ENCODE assay signal across 14 cellular contexts in genomic region chr2:75587954-75588587, GRCh38. TPM values are rescaled to one million over a fixed set of nuclear protein-coding genes. Genes with fewer than 3 reads are reported as not detected.
A peak's percentile ranks its signal among the peaks of the same experiment; 100 is the strongest.
DNase-seq lines count a peak whose midpoint lies in the region; TF ChIP-seq lines count a peak whose summit lies in the region.
"Had no signal": no experiment of that assay in that cellular context is flagged by ENCODE, and none has a peak within 500 bp of the region (broad histone marks: within the 10 kb centered on the region; RNA-seq: fewer than 3 reads in every experiment).

No MANE protein-coding gene starts in this region.

- peak overlapping the region; percentile 34 for H3K4me3 ChIP-seq in WI38 (ENCODE audit: low read depth, low read length)

- TF ChIP-seq CTCF in WI38 (IDR thresholded peaks at IDR 0.05; ENCODE audit: low read depth, low read length), result no peak

- DNase-seq in AG20443 (ENCODE audit: low spot score) (peak; percentile 63), HT1080 (ENCODE audit: low read depth) (peak; percentile 95), iris pigment epithelial cell (ENCODE audit: low read depth) (peak; percentile 90), middle frontal gyrus (ENCODE audit: extremely low spot score, low spot score) (no peak), NCI-H526 (lab: John Stamatoyannopoulos, UW) (no peak), Kasumi-1 (lab: John Stamatoyannopoulos, UW) (no peak), foreskin melanocyte (no peak)
- DNase-seq: activated CD4-positive, alpha-beta memory T cell treated with anti-CD3 and anti-CD28 coated beads for 36 hours; CD8-positive, alpha-beta T cell; NCI-H82; stimulated activated naive CD4-positive, alpha-beta T cell treated with Interleukin-2 at 50 U/mL for 16 hours had no signal

RNA-seq across cellular contexts. Expression of gene EVA1A, which starts 27.3 kb away (rescaled TPM):
- total RNA-seq in HT1080 (2014; rRNA removed; shearing (Covaris generic)), result 142 and 177 TPM in 2 replicates
- polyA plus RNA-seq in HT1080 (2015; cell fraction: cytosol; rRNA removed), result 83.5 and 95.7 TPM in 2 replicates
- polyA plus RNA-seq in HT1080 (2015; cell fraction: nucleus; rRNA removed), result 39.2 and 48.2 TPM in 2 replicates
- total RNA-seq: activated CD4-positive, alpha-beta memory T cell treated with anti-CD3 and anti-CD28 coated beads for 36 hours; CD8-positive, alpha-beta T cell; HT-29 had no signal
- polyA plus RNA-seq: neural cell had no signal

RNA-seq across cellular contexts. Expression of gene MRPL19, which starts 58.5 kb away (rescaled TPM):
- 80.5 and 119 TPM in 2 replicates for total RNA-seq in HT1080 (2014; rRNA removed; shearing (Covaris generic))
- polyA plus RNA-seq in HT1080 (2015; cell fraction: cytosol; rRNA removed), result 67.1 and 67.8 TPM in 2 replicates
- 39.2 and 41.4 TPM in 2 replicates for polyA plus RNA-seq in HT1080 (2015; cell fraction: nucleus; rRNA removed)

Comparison
In these comparisons a context has a peak if more than half of its experiments do, and no peak if none do; other contexts are left out.
1. DNase-seq: peak in AG20443 (single experiment), HT1080 (single experiment) and iris pigment epithelial cell (single experiment); none in middle frontal gyrus (single experiment), NCI-H526 (0 of 2), Kasumi-1 (0 of 2) and foreskin melanocyte (single experiment).